Comparison of ENCODE assay signal across 13 cellular contexts in the genomic region with DNA sequence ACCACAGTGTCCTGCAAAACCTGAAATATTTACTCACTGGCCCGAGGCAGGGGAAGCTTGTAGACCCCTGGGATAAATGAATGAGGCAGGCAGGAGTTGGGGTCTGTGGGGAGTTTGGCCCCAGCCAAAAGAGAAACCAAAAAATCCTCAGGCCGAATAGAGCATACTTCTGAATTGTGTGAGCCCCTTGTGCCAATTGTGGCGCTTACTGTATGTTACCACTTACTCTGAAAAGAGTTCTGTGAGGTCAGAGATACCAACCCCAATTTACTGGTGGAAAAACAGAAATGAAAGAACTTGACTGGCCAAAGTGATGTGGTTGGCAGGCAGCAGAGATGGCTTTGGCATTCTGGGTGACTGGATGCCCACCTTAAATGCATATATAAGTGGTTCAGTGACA. TPM values are rescaled to one million over a fixed set of nuclear protein-coding genes. Genes with fewer than 3 reads are reported as not detected.
A peak's percentile ranks its signal among the peaks of the same experiment; 100 is the strongest.
DNase-seq lines count a peak whose midpoint lies in the region; ATAC-seq, FAIRE-seq and TF ChIP-seq lines count a peak whose summit lies in the region.
"Had no signal": no experiment of that assay in that cellular context is flagged by ENCODE, and none has a peak within 500 bp of the region (broad histone marks: within the 10 kb centered on the region; RNA-seq: fewer than 3 reads in every experiment).

No MANE protein-coding gene starts in this region.

- peaks cover 29% of the 10 kb centered on the region for H3K4me1 Mint-ChIP-seq in activated CD4-positive, alpha-beta T cell treated with anti-CD3 and anti-CD28 coated beads, Interleukin-2, amount 10 ng/mL, durations not matched to agents 24 days and 14 days
- H3K4me1 Mint-ChIP-seq in astrocyte (ENCODE audit: low read depth, unreplicated experiment), result peaks cover 35% of the 10 kb centered on the region
- H3K4me1 Mint-ChIP-seq in progenitor cell of endocrine pancreas (ENCODE audit: low read depth), result peaks cover 29% of the 10 kb centered on the region

- peaks cover 10% of the 10 kb centered on the region for H3K36me3 Mint-ChIP-seq in activated CD4-positive, alpha-beta T cell treated with anti-CD3 and anti-CD28 coated beads, Interleukin-2, amount 10 ng/mL, durations not matched to agents 24 days and 14 days (ENCODE audit: low read depth)
- H3K36me3 Mint-ChIP-seq in astrocyte (ENCODE audit: low read depth, unreplicated experiment), result peaks cover 2% of the 10 kb centered on the region
- H3K36me3 Mint-ChIP-seq in progenitor cell of endocrine pancreas (ENCODE audit: insufficient read depth), result peaks cover 3% of the 10 kb centered on the region

- FAIRE-seq in astrocyte (lab: Jason Lieb, UNC), result no peak

- H3K79me2 ChIP-seq in astrocyte (ENCODE audit: insufficient read depth, low read length), result peaks cover 92% of the 10 kb centered on the region

- no peaks in the 10 kb centered on the region for H3K9me3 Mint-ChIP-seq in activated CD4-positive, alpha-beta T cell treated with anti-CD3 and anti-CD28 coated beads, Interleukin-2, amount 10 ng/mL, durations not matched to agents 24 days and 14 days
- H3K9me3 Mint-ChIP-seq in astrocyte (ENCODE audit: unreplicated experiment), result no peaks in the 10 kb centered on the region
- H3K9me3 Mint-ChIP-seq in progenitor cell of endocrine pancreas (ENCODE audit: low read depth), result peaks cover 3% of the 10 kb centered on the region

- H3K27ac ChIP-seq in astrocyte (ENCODE audit: low read depth, low read length), result no peak overlapping the region
- H3K27ac ChIP-seq: thyroid gland had no signal

- intact Hi-C loops in activated CD4-positive, alpha-beta T cell treated with anti-CD3 and anti-CD28 coated beads, Interleukin-2, amount 10 ng/mL, durations not matched to agents 24 days and 14 days (cut with micrococcal nuclease), result loop anchor here (10.0 kb wide), 1 partner anchor 313 kb away; a partner anchor contains a TSS
- intact Hi-C loops in lower leg skin (cut with DNase I; ENCODE audit: low total_unique reads), result loop anchor here (10.0 kb wide), 1 partner anchor 47 kb away; a partner anchor contains a TSS

- H3K4me3 ChIP-seq in MG63, result peak overlapping the region; percentile 2; the same call in 1 of the 2 replicates
- no peak overlapping the region for H3K4me3 ChIP-seq in astrocyte (ENCODE audit: insufficient read depth, low read depth, low read length)
- H3K4me3 ChIP-seq in lower leg skin (ENCODE audit: low read depth, poor library complexity, severe bottlenecking), result no peak overlapping the region
- no peak overlapping the region for H3K4me3 ChIP-seq in HAP-1
- H3K4me3 ChIP-seq: thyroid gland had no signal

- no peaks in the 10 kb centered on the region for H3K9me3 ChIP-seq in MG63
- H3K9me3 ChIP-seq in astrocyte (ENCODE audit: insufficient read depth, low read depth, low read length), result no peaks in the 10 kb centered on the region
- H3K9me3 ChIP-seq in HAP-1, result no peaks in the 10 kb centered on the region
- H3K9me3 ChIP-seq: thyroid gland had no signal

- TF ChIP-seq CTCF in astrocyte (IDR thresholded peaks at IDR 0.05; ENCODE audit: insufficient read depth, low read depth, low read length) (no peak), progenitor cell of endocrine pancreas (IDR thresholded peaks at IDR 0.05; ENCODE audit: unreplicated experiment) (no peak), lower leg skin (IDR thresholded peaks at IDR 0.05) (no peak)

- TF ChIP-seq POLR2A in lower leg skin (IDR thresholded peaks at IDR 0.05), result no peak

- H3K27ac Mint-ChIP-seq in activated CD4-positive, alpha-beta T cell treated with anti-CD3 and anti-CD28 coated beads, Interleukin-2, amount 10 ng/mL, durations not matched to agents 24 days and 14 days, result peak overlapping the region; percentile 58
- peak overlapping the region; percentile 20 for H3K27ac Mint-ChIP-seq in astrocyte (ENCODE audit: unreplicated experiment)
- peak overlapping the region; percentile 88 for H3K27ac Mint-ChIP-seq in progenitor cell of endocrine pancreas

- H4K20me1 ChIP-seq in astrocyte (ENCODE audit: insufficient read depth, low read length), result peaks cover 77% of the 10 kb centered on the region

- H3K4me2 ChIP-seq in astrocyte (ENCODE audit: low read length), result peak overlapping the region; percentile 15

- ATAC-seq in HG02885 (IDR thresholded peaks at IDR 0.05; ENCODE audit: poor library complexity, unreplicated experiment), result no peak

- H2AFZ ChIP-seq in astrocyte (ENCODE audit: low read depth, low read length), result no peak overlapping the region

- H3K27me3 Mint-ChIP-seq in activated CD4-positive, alpha-beta T cell treated with anti-CD3 and anti-CD28 coated beads, Interleukin-2, amount 10 ng/mL, durations not matched to agents 24 days and 14 days, result no peaks in the 10 kb centered on the region
- no peaks in the 10 kb centered on the region for H3K27me3 Mint-ChIP-seq in astrocyte (ENCODE audit: low read depth, unreplicated experiment)
- no peaks in the 10 kb centered on the region for H3K27me3 Mint-ChIP-seq in progenitor cell of endocrine pancreas

- H3K4me3 Mint-ChIP-seq in activated CD4-positive, alpha-beta T cell treated with anti-CD3 and anti-CD28 coated beads, Interleukin-2, amount 10 ng/mL, durations not matched to agents 24 days and 14 days, result peak overlapping the region; percentile 2
- H3K4me3 Mint-ChIP-seq in astrocyte (ENCODE audit: unreplicated experiment) (no peak overlapping the region), progenitor cell of endocrine pancreas (ENCODE audit: low read depth) (no peak overlapping the region)

- H3K4me1 ChIP-seq in astrocyte (ENCODE audit: insufficient read depth, low read length) (peaks cover 3% of the 10 kb centered on the region), HAP-1 (peaks cover 8% of the 10 kb centered on the region)

- in situ Hi-C loops in HAP-1 (cut with MboI; ENCODE audit: low sequenced_read_pairs), result no loop called here

- no peaks in the 10 kb centered on the region for H3K27me3 ChIP-seq in MG63
- no peaks in the 10 kb centered on the region for H3K27me3 ChIP-seq in astrocyte (ENCODE audit: insufficient read depth, low read length)
- H3K27me3 ChIP-seq in HAP-1 (ENCODE audit: low read depth), result no peaks in the 10 kb centered on the region
- H3K27me3 ChIP-seq: thyroid gland had no signal

- no peak for DNase-seq in activated CD4-positive, alpha-beta T cell treated with anti-CD3 and anti-CD28 coated beads, Interleukin-2, amount 10 ng/mL, durations not matched to agents 24 days and 14 days
- DNase-seq in activated CD4-positive, alpha-beta T cell treated with anti-CD3 and anti-CD28 coated beads, Interleukin-2, amount 50 U/mL, for 48 hours, result no peak
- no peak for DNase-seq in MG63
- DNase-seq in astrocyte (ENCODE audit: low read depth), result no peak
- DNase-seq in progenitor cell of endocrine pancreas (ENCODE audit: low spot score, unreplicated experiment), result no peak
- DNase-seq in lower leg skin (ENCODE audit: low spot score in 2 of 2), result no peak
- no peak for DNase-seq in HAP-1 (ENCODE audit: low spot score in 2 of 2)
- DNase-seq: effector memory CD4-positive, alpha-beta T cell; NCI-H82; stimulated activated CD4-positive, alpha-beta T cell treated with anti-CD3 and anti-CD28 coated beads, Interleukin-4, amount 100 ng/mL, for 4 hours; thyroid gland had no signal

- peaks cover 32% of the 10 kb centered on the region for H3K36me3 ChIP-seq in MG63
- no peaks in the 10 kb centered on the region for H3K36me3 ChIP-seq in astrocyte (ENCODE audit: insufficient read depth, low read length)
- H3K36me3 ChIP-seq in HAP-1 (replicated peaks), result peaks cover 17% of the 10 kb centered on the region
- H3K36me3 ChIP-seq: thyroid gland had no signal

- H3K9ac ChIP-seq in astrocyte (ENCODE audit: low read length), result no peak overlapping the region

- 67 to 86% methylated on average over 3 of the region's 3 CpGs for WGBS in lower leg skin, 2 donors

RNA-seq across cellular contexts. Expression of a gene that starts 6.9 kb away (rescaled TPM):
- 92.4 and 93.7 TPM in 2 replicates for total RNA-seq in activated CD4-positive, alpha-beta T cell treated with anti-CD3 and anti-CD28 coated beads, Interleukin-2, amount 10 ng/mL, durations not matched to agents 24 days and 14 days
- 28.9 and 45.7 TPM in 2 replicates for total RNA-seq in MG63 (2014; rRNA removed; shearing (Covaris generic); ENCODE audit: low replicate concordance)
- total RNA-seq in astrocyte, result 62.6 and 62.7 TPM in 2 replicates
- 77.6 and 86.0 TPM in 2 replicates for total RNA-seq in progenitor cell of endocrine pancreas
- total RNA-seq in lower leg skin, result 10 to 100 TPM; 19.8 to 24.9 (median 21.2) TPM

RNA-seq across cellular contexts. Expression of a gene that starts 30.0 kb away (rescaled TPM):
- total RNA-seq in activated CD4-positive, alpha-beta T cell treated with anti-CD3 and anti-CD28 coated beads, Interleukin-2, amount 10 ng/mL, durations not matched to agents 24 days and 14 days, result 2.7 and 3.6 TPM in 2 replicates
- 0.30 TPM in 1 of 2 replicates, not detected in the other for total RNA-seq in MG63 (2014; rRNA removed; shearing (Covaris generic); ENCODE audit: low replicate concordance)
- total RNA-seq in astrocyte (0.23 and 0.58 TPM in 2 replicates), progenitor cell of endocrine pancreas (0.31 and 0.33 TPM in 2 replicates), lower leg skin (under 1 TPM in 2 of 4 donors, not detected in 2; 0.42 to 0.91 TPM)
- total RNA-seq: LHCN-M2 had no signal

RNA-seq across cellular contexts. Expression of a gene that starts 42.2 kb away (rescaled TPM):
- 17.6 and 22.4 TPM in 2 replicates for total RNA-seq in activated CD4-positive, alpha-beta T cell treated with anti-CD3 and anti-CD28 coated beads, Interleukin-2, amount 10 ng/mL, durations not matched to agents 24 days and 14 days
- total RNA-seq in MG63 (2014; rRNA removed; shearing (Covaris generic); ENCODE audit: low replicate concordance), result 112 and 120 TPM in 2 replicates
- total RNA-seq in astrocyte, result 27.0 and 29.7 TPM in 2 replicates
- 32.6 and 39.3 TPM in 2 replicates for total RNA-seq in progenitor cell of endocrine pancreas
- total RNA-seq in lower leg skin, result 10 to 100 TPM; 14.4 to 34.9 (median 26.5) TPM

RNA-seq across cellular contexts. Expression of a gene that starts 50.2 kb away (rescaled TPM):
- 21.7 and 23.2 TPM in 2 replicates for total RNA-seq in activated CD4-positive, alpha-beta T cell treated with anti-CD3 and anti-CD28 coated beads, Interleukin-2, amount 10 ng/mL, durations not matched to agents 24 days and 14 days
- 74.6 and 82.8 TPM in 2 replicates for total RNA-seq in MG63 (2014; rRNA removed; shearing (Covaris generic); ENCODE audit: low replicate concordance)
- total RNA-seq in astrocyte (69.5 and 76.7 TPM in 2 replicates), progenitor cell of endocrine pancreas (49.1 and 53.3 TPM in 2 replicates), lower leg skin (10 to 100 TPM; 38.4 to 55.3 (median 47.8) TPM)

RNA-seq across cellular contexts. Expression of a gene that starts 50.4 kb away (rescaled TPM):
- 18.4 and 19.8 TPM in 2 replicates for total RNA-seq in activated CD4-positive, alpha-beta T cell treated with anti-CD3 and anti-CD28 coated beads, Interleukin-2, amount 10 ng/mL, durations not matched to agents 24 days and 14 days
- 29.3 and 39.2 TPM in 2 replicates for total RNA-seq in MG63 (2014; rRNA removed; shearing (Covaris generic); ENCODE audit: low replicate concordance)
- total RNA-seq in astrocyte, result 28.9 and 31.7 TPM in 2 replicates
- 25.6 and 29.4 TPM in 2 replicates for total RNA-seq in progenitor cell of endocrine pancreas
- total RNA-seq in lower leg skin, result 10 to 100 TPM; 39.6 to 53.2 (median 49.8) TPM

Comparison
In these comparisons a context has a peak if more than half of its experiments do, and no peak if none do; other contexts are left out.
1. H3K27ac Mint-ChIP-seq: peak in every context shown above with its lines; median percentile 88 in progenitor cell of endocrine pancreas; 58 in activated CD4-positive, alpha-beta T cell treated with anti-CD3 and anti-CD28 coated beads, Interleukin-2, amount 10 ng/mL, durations not matched to agents 24 days and 14 days; 20 in astrocyte.